Comparison of ENCODE assay signal across 17 cellular contexts in genomic region chr3:114794894-114795630, GRCh38.
DNase-seq lines count a peak whose midpoint lies in the region; ATAC-seq, FAIRE-seq and TF ChIP-seq lines count a peak whose summit lies in the region.
"Had no signal": no experiment of that assay in that cellular context is flagged by ENCODE, and none has a peak within 500 bp of the region (broad histone marks: within the 10 kb centered on the region; RNA-seq: fewer than 3 reads in every experiment).

No MANE protein-coding gene starts in this region.

- H4K20me1 ChIP-seq in HepG2 (ENCODE audit: insufficient read depth, low read length), result no peaks in the 10 kb centered on the region
- H4K20me1 ChIP-seq: BLaER1 had no signal

- TF ChIP-seq EP300 in HepG2 (IDR thresholded peaks at IDR 0.05; ENCODE audit: low read depth in 2 of 2, low read length in 2 of 2) (no peak), HepG2 (CRISPR knock-in tag; IDR thresholded peaks at IDR 0.05; ENCODE audit: borderline replicate concordance) (no peak)

- 33% methylated on average over 2 of the region's 2 CpGs for WGBS in liver
- WGBS in HepG2 (ENCODE audit: low lambda C conversion rate), result 56% methylated on average over 2 of the region's 2 CpGs

- H3K9me3 Mint-ChIP-seq in memory B cell, result no peaks in the 10 kb centered on the region
- H3K9me3 Mint-ChIP-seq: HFFc6 had no signal

- no peaks in the 10 kb centered on the region for H3K27me3 Mint-ChIP-seq in memory B cell

- H3K4me3 Mint-ChIP-seq in memory B cell, result no peak overlapping the region
- H3K4me3 Mint-ChIP-seq: HFFc6 had no signal

- peaks cover 12% of the 10 kb centered on the region for H3K4me1 Mint-ChIP-seq in memory B cell

- H3K27ac Mint-ChIP-seq in memory B cell, result peak overlapping the region; percentile 60
- H3K27ac Mint-ChIP-seq: HFFc6 had no signal

- no peak for TF ChIP-seq POLR2A in HepG2 (IDR thresholded peaks at IDR 0.05; ENCODE audit: insufficient read depth in 1 of 2, low read depth in 2 of 2, low read length in 2 of 2)

- TF ChIP-seq RAD21 in liver (IDR thresholded peaks at IDR 0.05), result no peak
- TF ChIP-seq RAD21 in HepG2 (CRISPR knock-in tag; IDR thresholded peaks at IDR 0.05), result no peak

- H3K9me3 ChIP-seq in liver (ENCODE audit: control insufficient read depth in 4 of 4, low read length in 3 of 4), result no peaks in the 10 kb centered on the region
- no peaks in the 10 kb centered on the region for H3K9me3 ChIP-seq in HepG2 (ENCODE audit: low read length)
- H3K9me3 ChIP-seq: BLaER1 had no signal

- FAIRE-seq in HepG2 (lab: Jason Lieb, UNC) (no peak), islet of Langerhans (lab: Jason Lieb, UNC) (peak; percentile 41)
- FAIRE-seq: GM12878, GM18507 had no signal

- H3K27me3 ChIP-seq in liver (ENCODE audit: control insufficient read depth in 4 of 4, insufficient read depth in 4 of 4, low read length in 3 of 4) (no peaks in the 10 kb centered on the region), HepG2 (ENCODE audit: control insufficient read depth in 1 of 2, insufficient read depth in 2 of 2, low read length in 2 of 2) (no peaks in the 10 kb centered on the region)
- H3K27me3 ChIP-seq: BLaER1 had no signal

- ATAC-seq in HepG2 (no peak), memory B cell (ENCODE audit: low read depth) (no peak)
- ATAC-seq in stimulated activated naive CD8-positive, alpha-beta T cell treated with anti-CD3 and anti-CD28 coated beads, Interleukin-15, Interleukin-2, amounts not matched to agents 100 U/mL and 50 U/mL, for 24 hours, result no peak
- ATAC-seq: GM12878 had no signal

- no peak overlapping the region for H3K4me2 ChIP-seq in HepG2 (ENCODE audit: low read depth, low read length)
- H3K4me2 ChIP-seq: BLaER1 had no signal

- BruUV-seq in HepG2 (replicated peaks; lab: Mats Ljungman, UMichigan), result no TSS peak

- TF ChIP-seq CTCF in liver (IDR thresholded peaks at IDR 0.05; ENCODE audit: low read depth, low read length, missing input control) (no peak), HepG2 (CRISPR knock-in tag; IDR thresholded peaks at IDR 0.05) (no peak)

- H3K79me2 ChIP-seq in HepG2 (ENCODE audit: insufficient read depth, low read length), result no peaks in the 10 kb centered on the region

- peaks cover 1 to 38% (median 23%) of the 10 kb centered on the region in 4 donors for H3K4me1 ChIP-seq in liver (ENCODE audit: control insufficient read depth in 4 of 4, insufficient read depth in 4 of 4, low read length in 3 of 4)
- no peaks in the 10 kb centered on the region for H3K4me1 ChIP-seq in HepG2 (ENCODE audit: insufficient read depth, low read length)

- no peak overlapping the region for H2AFZ ChIP-seq in HepG2 (ENCODE audit: low read length)
- H2AFZ ChIP-seq: GM23248 had no signal

- H3K36me3 ChIP-seq in liver (ENCODE audit: control insufficient read depth in 4 of 4, insufficient read depth in 3 of 4, low read depth in 1 of 4, low read length in 3 of 4) (peaks cover 0 to 6% (median 1%) of the 10 kb centered on the region in 4 donors), HepG2 (replicated peaks in 1 of 2; ENCODE audit: control insufficient read depth in 1 of 2, insufficient read depth in 2 of 2, low read length in 2 of 2) (no peaks in the 10 kb centered on the region)
- H3K36me3 ChIP-seq: BLaER1 had no signal

- H3K27ac ChIP-seq in liver (ENCODE audit: low read depth in 1 of 2, low read length in 2 of 2) (peak overlapping the region; percentile 11 to 36), HepG2 (ENCODE audit: extremely low read length, insufficient read depth, low read length) (no peak overlapping the region)
- H3K27ac ChIP-seq: BLaER1, GM23248, HL-60 had no signal

- H3K9ac ChIP-seq in liver (ENCODE audit: low read depth in 1 of 2, low read length in 2 of 2), result peak overlapping the region in 1 of 2 donors; percentile 8
- no peak overlapping the region for H3K9ac ChIP-seq in HepG2 (ENCODE audit: insufficient read depth, low read depth, low read length)
- H3K9ac ChIP-seq: BLaER1, GM23248 had no signal

- DNase-seq in HepG2 (ENCODE audit: low spot score), result no peak
- DNase-seq in memory B cell (ENCODE audit: low spot score in 2 of 2), result no peak
- DNase-seq in central memory CD4-positive, alpha-beta T cell, result no peak
- DNase-seq in iPS-NIHi7 (ENCODE audit: extremely low spot score), result no peak
- no peak for DNase-seq in stimulated activated naive CD8-positive, alpha-beta T cell treated with anti-CD3 and anti-CD28 coated beads, Interleukin-15, Interleukin-2, amounts not matched to agents 100 U/mL and 50 U/mL, for 24 hours
- DNase-seq: 8988T, AML-193, DMS53, GM23248, HCEC 1CT, HFFc6 had no signal

- in situ Hi-C loops in HepG2 (cut with HindIII; ENCODE audit: extremely low pct_ligation_motif_present, low pct_unique_long_range_greater_than_20kb), result no loop called here

- POLR2A ChIA-PET in HepG2 (lab: Yijun Ruan, JAX), result no interaction called here

- H3K4me3 ChIP-seq in liver (ENCODE audit: low read depth in 1 of 3, low read length in 3 of 3) (peak overlapping the region in 1 of 3 donors; percentile 10), HepG2 (replicated peaks in 1 of 3; ENCODE audit: insufficient read depth in 1 of 3, low read depth in 2 of 3, low read length in 3 of 3) (no peak overlapping the region)
- H3K4me3 ChIP-seq: BLaER1, GM12878, GM23248 had no signal

- H3K36me3 Mint-ChIP-seq in memory B cell, result peaks cover 19% of the 10 kb centered on the region

- CTCF ChIA-PET in HepG2 (lab: Yijun Ruan, JAX; ENCODE audit: low intra/inter-chr PET ratio, low total read pairs), result no interaction called here

- intact Hi-C loops in HepG2 (cut with micrococcal nuclease; ENCODE audit: unreplicated experiment), result no loop called here

TF ChIP-seq in liver, 16 proteins besides CTCF, POLR2A, EP300 and RAD21 (continues in another document):
- TF ChIP-seq YY1 (IDR thresholded peaks at IDR 0.05), result no peak
- TF ChIP-seq TAF1 (conservative IDR thresholded peaks at IDR 0.05), result no peak
- no peak for TF ChIP-seq GABPA (IDR thresholded peaks at IDR 0.05 in 1 of 2, conservative IDR thresholded peaks at IDR 0.05 in 1 of 2)
- no peak for TF ChIP-seq REST (IDR thresholded peaks at IDR 0.05)
- TF ChIP-seq SP1 (IDR thresholded peaks at IDR 0.05), result no peak
- no peak for TF ChIP-seq FOXA2 (IDR thresholded peaks at IDR 0.05)
- no peak for TF ChIP-seq NR2F2 (IDR thresholded peaks at IDR 0.05)

TF ChIP-seq in HepG2, 621 proteins besides CTCF, POLR2A, EP300 and RAD21:
- TF ChIP-seq FOXA1 (IDR thresholded peaks at IDR 0.05) (no peak), FOXA1 (CRISPR knock-in tag; IDR thresholded peaks at IDR 0.05) (no peak), ERF (CRISPR knock-in tag; IDR thresholded peaks at IDR 0.05) (no peak), TBL1XR1 (IDR thresholded peaks at IDR 0.05; ENCODE audit: borderline replicate concordance, low read length, partially characterized antibody) (no peak), ZNF546 (CRISPR knock-in tag; conservative IDR thresholded peaks at IDR 0.05) (no peak), SP2 (CRISPR knock-in tag; IDR thresholded peaks at IDR 0.05) (no peak), ZKSCAN1 (IDR thresholded peaks at IDR 0.05; ENCODE audit: low read length) (no peak), HNRNPLL (IDR thresholded peaks at IDR 0.05; ENCODE audit: low read depth, low read length, poor library complexity, severe bottlenecking) (no peak), ZNF619 (CRISPR knock-in tag; IDR thresholded peaks at IDR 0.05) (no peak), KLF6 (CRISPR knock-in tag; IDR thresholded peaks at IDR 0.05) (no peak), ZNF143 (CRISPR knock-in tag; IDR thresholded peaks at IDR 0.05) (no peak), NR0B2 (CRISPR knock-in tag; IDR thresholded peaks at IDR 0.05) (no peak), PHB2 (IDR thresholded peaks at IDR 0.05; ENCODE audit: partially characterized antibody) (no peak), PHF20 (CRISPR knock-in tag; IDR thresholded peaks at IDR 0.05) (no peak), STAT5B (CRISPR knock-in tag; IDR thresholded peaks at IDR 0.05) (no peak)
- TF ChIP-seq, protein P1, sequence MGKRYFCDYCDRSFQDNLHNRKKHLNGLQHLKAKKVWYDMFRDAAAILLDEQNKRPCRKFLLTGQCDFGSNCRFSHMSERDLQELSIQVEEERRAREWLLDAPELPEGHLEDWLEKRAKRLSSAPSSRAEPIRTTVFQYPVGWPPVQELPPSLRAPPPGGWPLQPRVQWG (CRISPR knock-in tag; IDR thresholded peaks at IDR 0.05; ENCODE audit: borderline replicate concordance, low read depth), result no peak
- TF ChIP-seq, protein P2, sequence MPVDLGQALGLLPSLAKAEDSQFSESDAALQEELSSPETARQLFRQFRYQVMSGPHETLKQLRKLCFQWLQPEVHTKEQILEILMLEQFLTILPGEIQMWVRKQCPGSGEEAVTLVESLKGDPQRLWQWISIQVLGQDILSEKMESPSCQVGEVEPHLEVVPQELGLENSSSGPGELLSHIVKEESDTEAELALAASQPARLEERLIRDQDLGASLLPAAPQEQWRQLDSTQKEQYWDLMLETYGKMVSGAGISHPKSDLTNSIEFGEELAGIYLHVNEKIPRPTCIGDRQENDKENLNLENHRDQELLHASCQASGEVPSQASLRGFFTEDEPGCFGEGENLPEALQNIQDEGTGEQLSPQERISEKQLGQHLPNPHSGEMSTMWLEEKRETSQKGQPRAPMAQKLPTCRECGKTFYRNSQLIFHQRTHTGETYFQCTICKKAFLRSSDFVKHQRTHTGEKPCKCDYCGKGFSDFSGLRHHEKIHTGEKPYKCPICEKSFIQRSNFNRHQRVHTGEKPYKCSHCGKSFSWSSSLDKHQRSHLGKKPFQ (CRISPR knock-in tag; IDR thresholded peaks at IDR 0.05; ENCODE audit: insufficient replicate concordance), result no peak
